28 cellular contexts compared by ENCODE assay signal in genomic region chr5:174818430-174818829, GRCh38.
"Had no signal": no experiment of that assay in that cellular context is flagged by ENCODE, and none has a peak within 500 bp of the region (broad histone marks: within the 10 kb centered on the region; RNA-seq: fewer than 3 reads in every experiment).

No MANE protein-coding gene starts in this region.

- H3K27ac ChIP-seq: neural progenitor cell, ovary, parathyroid adenoma, psoas muscle, skin epidermis, spleen, suprapubic skin, testis, tibial artery, transverse colon, upper lobe of right lung, uterus had no signal

- H3K79me2 ChIP-seq: parathyroid adenoma had no signal

- H3K4me2 ChIP-seq: neural progenitor cell, smooth muscle cell had no signal

- H3K9ac ChIP-seq: neural progenitor cell, parathyroid adenoma had no signal

- H3K9me3 ChIP-seq: ovary, psoas muscle, suprapubic skin, testis, transverse colon, uterus had no signal

- H3K4me1 ChIP-seq: neural progenitor cell, parathyroid adenoma, psoas muscle, spleen, suprapubic skin, testis, tibial artery, transverse colon, upper lobe of right lung, uterus had no signal

- H2AFZ ChIP-seq: neural progenitor cell, parathyroid adenoma had no signal

- H3K27me3 ChIP-seq: neural progenitor cell, ovary, spleen, suprapubic skin, testis, tibial artery, transverse colon, upper lobe of right lung, uterus had no signal

- H3K36me3 ChIP-seq: neural progenitor cell, ovary, spleen, suprapubic skin, tibial artery, transverse colon, upper lobe of right lung, uterus had no signal

- ATAC-seq: natural killer cell; psoas muscle; right cardiac atrium; sciatic nerve; stimulated activated memory B cell treated with anti-CD40 and anti-IgM and Interleukin-4, amounts not matched to agents 10 μg/mL and 1 μg/mL and 100 μg/mL, for 72 hours; stimulated activated naive CD8-positive, alpha-beta T cell treated with anti-CD3 and anti-CD28 coated beads, Interleukin-15, amount 100 ng/mL, for 72 hours; stimulated activated naive CD8-positive, alpha-beta T cell treated with anti-CD3 and anti-CD28 coated beads, Interleukin-15, Interleukin-2, amounts not matched to agents 100 U/mL and 50 U/mL, for 24 hours; upper lobe of right lung had no signal

- DNase-seq: natural killer cell; occipital lobe; ovary; posterior cingulate gyrus; psoas muscle; right cardiac atrium; spleen; stimulated activated CD4-positive, alpha-beta T cell treated with anti-CD3 and anti-CD28 coated beads, Interleukin-12 subunit alpha, Interleukin-12 subunit beta, amount 100 ng/mL, for 4 hours; stimulated activated CD4-positive, alpha-beta T cell treated with anti-CD3 and anti-CD28 coated beads, Interleukin-1b, Interleukin-23, amount 100 ng/mL, for 48 hours; stimulated activated CD4-positive, alpha-beta T cell treated with anti-CD3 and anti-CD28 coated beads, Interleukin-4, amount 100 ng/mL, for 1 hour; stimulated activated CD4-positive, alpha-beta T cell treated with anti-CD3 and anti-CD28 coated beads, Interleukin-4, amount 100 ng/mL, for 4 hours; stimulated activated CD8-positive, alpha-beta memory T cell treated with anti-CD3 and anti-CD28 coated beads, Interleukin-4, amount 100 ng/mL, for 48 hours; stimulated activated naive CD4-positive, alpha-beta T cell; stimulated activated naive CD8-positive, alpha-beta T cell treated with anti-CD3 and anti-CD28 coated beads, Interleukin-15, amount 100 ng/mL, for 72 hours; stimulated activated naive CD8-positive, alpha-beta T cell treated with anti-CD3 and anti-CD28 coated beads, Interleukin-15, Interleukin-2, amounts not matched to agents 100 U/mL and 50 U/mL, for 24 hours; substantia nigra; testis; tibial artery; transverse colon; upper lobe of right lung; uterus had no signal

- H3K4me3 ChIP-seq: neural progenitor cell, ovary, psoas muscle, skin epidermis, smooth muscle cell, spleen, suprapubic skin, testis, tibial artery, transverse colon, upper lobe of right lung, uterus had no signal
